In genomic region chr13:45003417-45003816, GRCh38 we compare ENCODE assay signal across 33 cellular contexts.
"Had no signal": no experiment of that assay in that cellular context is flagged by ENCODE, and none has a peak within 500 bp of the region (broad histone marks: within the 10 kb centered on the region; RNA-seq: fewer than 3 reads in every experiment).

No MANE protein-coding gene starts in this region.

- ATAC-seq: activated CD8-positive, alpha-beta T cell treated with anti-CD3 and anti-CD28 coated beads for 36 hours; activated naive CD4-positive, alpha-beta T cell treated with anti-CD3 and anti-CD28 coated beads, Interleukin-2, amount 50 U/mL, for 72 hours; activated T-cell treated with anti-CD3 and anti-CD28 coated beads, Interleukin-2, amount 50 U/mL, for 4 hours; activated T-cell treated with anti-CD3 and anti-CD28 coated beads, Interleukin-2, amount 50 U/mL, for 72 hours; activated T-helper 17 cell treated with anti-CD3 and anti-CD28 coated beads, Interleukin-2, amount 50 U/mL, for 72 hours; body of pancreas had no signal

- FAIRE-seq: astrocyte, TTC549 had no signal

- H3K9me3 ChIP-seq: adrenal gland, body of pancreas, breast epithelium had no signal

- H3K4me1 ChIP-seq: adrenal gland, body of pancreas, breast epithelium had no signal

- H3K4me3 ChIP-seq: adrenal gland, body of pancreas, breast epithelium had no signal

- H3K27ac ChIP-seq: adrenal gland, body of pancreas, brain microvascular endothelial cell, breast epithelium, VCaP had no signal

- DNase-seq: activated B cell treated with CpG ODN at 0.5 μM for 24 hours; activated CD4-positive, alpha-beta memory T cell treated with anti-CD3 and anti-CD28 coated beads for 36 hours; activated CD4-positive, alpha-beta T cell treated with anti-CD3 and anti-CD28 coated beads for 4 hours; activated CD4-positive, alpha-beta T cell treated with anti-CD3 and anti-CD28 coated beads, Interleukin-2, amount 10 ng/mL, durations not matched to agents 24 days and 14 days; activated CD4-positive, alpha-beta T cell treated with anti-CD3 and anti-CD28 coated beads, Interleukin-2, amount 50 U/mL, for 1 hour; activated CD4-positive, alpha-beta T cell treated with anti-CD3 and anti-CD28 coated beads, Interleukin-2, amount 50 U/mL, for 4 hours; activated CD4-positive, CD25-positive, alpha-beta regulatory T cell treated with anti-CD3 and anti-CD28 coated beads, Interleukin-2, amount 50 U/mL, for 72 hours; activated CD8-positive, alpha-beta memory T cell treated with anti-CD3 and anti-CD28 coated beads, Interleukin-2, amount 50 U/mL, for 4 hours; activated CD8-positive, alpha-beta T cell treated with anti-CD3 and anti-CD28 coated beads for 36 hours; activated effector memory CD4-positive, alpha-beta T cell treated with anti-CD3 and anti-CD28 coated beads, Interleukin-2, amount 50 U/mL, for 16 hours; activated gamma-delta T cell treated with Interleukin-2 at 50 U/mL for 16 hours; activated naive CD4-positive, alpha-beta T cell; activated naive CD4-positive, alpha-beta T cell treated with anti-CD3 and anti-CD28 coated beads for 36 hours; activated naive CD4-positive, alpha-beta T cell treated with anti-CD3 and anti-CD28 coated beads, Interleukin-2, amount 50 U/mL, for 16 hours; activated naive CD8-positive, alpha-beta T cell treated with anti-CD3 and anti-CD28 coated beads for 36 hours; activated T-cell treated with anti-CD3 and anti-CD28 coated beads for 4 hours; activated T-cell treated with anti-CD3 and anti-CD28 coated beads, Interleukin-2, amount 50 U/mL, for 1 hour; activated T-cell treated with anti-CD3 and anti-CD28 coated beads, Interleukin-2, amount 50 U/mL, for 4 hours; activated T-cell treated with anti-CD3 and anti-CD28 coated beads, Interleukin-2, amount 50 U/mL, for 72 hours; adrenal gland; amniotic stem cell; aorta; body of pancreas; brain microvascular endothelial cell; central memory CD4-positive, alpha-beta T cell; T-helper 2 cell; T-helper 9 cell had no signal

- H3K27me3 ChIP-seq: adrenal gland, body of pancreas, brain microvascular endothelial cell, breast epithelium had no signal
